16 cellular contexts compared by ENCODE assay signal in genomic region chr11:121841487-121842167, GRCh38.
A peak's percentile ranks its signal among the peaks of the same experiment; 100 is the strongest.
DNase-seq lines count a peak whose midpoint lies in the region; ATAC-seq, FAIRE-seq and TF ChIP-seq lines count a peak whose summit lies in the region.
"Had no signal": no experiment of that assay in that cellular context is flagged by ENCODE, and none has a peak within 500 bp of the region (broad histone marks: within the 10 kb centered on the region; RNA-seq: fewer than 3 reads in every experiment).

No MANE protein-coding gene starts in this region.

- H3K4me3 ChIP-seq in fibroblast of the aortic adventitia (ENCODE audit: low read depth, low read length) (no peak overlapping the region), small intestine (ENCODE audit: low read depth in 1 of 2, low read length in 2 of 2) (no peak overlapping the region)
- H3K4me3 ChIP-seq: GM12878, pancreas, testis had no signal

- H3K36me3 ChIP-seq in small intestine (ENCODE audit: control insufficient read depth in 2 of 2, insufficient read depth in 2 of 2, low read length in 2 of 2) = no peaks in the 10 kb centered on the region
- H3K36me3 ChIP-seq: pancreas had no signal

- peaks cover 4 to 5% of the 10 kb centered on the region in 2 donors for H3K9me3 Mint-ChIP-seq in activated naive CD4-positive, alpha-beta T cell treated with anti-CD3 and anti-CD28 coated beads, Interleukin-2, amount 50 U/mL, for 72 hours

- no peaks in the 10 kb centered on the region for H3K36me3 Mint-ChIP-seq in activated naive CD4-positive, alpha-beta T cell treated with anti-CD3 and anti-CD28 coated beads, Interleukin-2, amount 50 U/mL, for 72 hours

- TF ChIP-seq CTCF in fibroblast of the aortic adventitia (IDR thresholded peaks at IDR 0.05; ENCODE audit: insufficient read depth, low read length) = no peak

- H3K9me3 ChIP-seq in small intestine (ENCODE audit: control insufficient read depth, low read depth) = no peaks in the 10 kb centered on the region
- H3K9me3 ChIP-seq: testis had no signal

- no peaks in the 10 kb centered on the region for H3K4me1 ChIP-seq in small intestine (ENCODE audit: control insufficient read depth in 2 of 2, insufficient read depth in 1 of 2, low read depth in 1 of 2, low read length in 1 of 2)
- H3K4me1 ChIP-seq: pancreas, testis had no signal

- H3K27me3 ChIP-seq in small intestine (ENCODE audit: control insufficient read depth in 2 of 2, insufficient read depth in 2 of 2, low read length in 2 of 2) = no peaks in the 10 kb centered on the region
- H3K27me3 ChIP-seq: pancreas, testis had no signal

- H3K27ac ChIP-seq in small intestine (ENCODE audit: low read depth in 1 of 2, low read length in 1 of 2) = no peak overlapping the region
- H3K27ac ChIP-seq: pancreas, testis had no signal

- ATAC-seq in HG03097 (IDR thresholded peaks at IDR 0.05; ENCODE audit: low FRiP score, unreplicated experiment) = no peak
- ATAC-seq in GM21576 (IDR thresholded peaks at IDR 0.05; ENCODE audit: unreplicated experiment) = no peak
- no peak for ATAC-seq in activated naive CD4-positive, alpha-beta T cell treated with anti-CD3 and anti-CD28 coated beads, Interleukin-2, amount 50 U/mL, for 72 hours
- ATAC-seq: GM12878, pancreas had no signal

- no peak for FAIRE-seq in small intestine (lab: Jason Lieb, UNC)
- FAIRE-seq: GM12878, kidney, pancreas had no signal

- WGBS in small intestine, 3 donors = 53 to 56% (median 56%) methylated on average over 5 of the region's 5 CpGs

- peak; percentile 9 for DNase-seq in ELF-1 (ENCODE audit: low read depth, low spot score)
- peak; percentile 83 for DNase-seq in RPMI7951 (ENCODE audit: low read depth)
- DNase-seq in fibroblast of the aortic adventitia (ENCODE audit: low read depth) = peak; percentile 94
- DNase-seq in renal cortical epithelial cell (ENCODE audit: low read depth) = peak; percentile 7
- no peak for DNase-seq in activated naive CD4-positive, alpha-beta T cell treated with anti-CD3 and anti-CD28 coated beads, Interleukin-2, amount 50 U/mL, for 72 hours (ENCODE audit: low spot score in 2 of 2)
- no peak for DNase-seq in small intestine
- DNase-seq: activated naive CD4-positive, alpha-beta T cell treated with anti-CD3 and anti-CD28 coated beads, Interleukin-2, amount 50 U/mL, for 16 hours; CD8-positive, alpha-beta memory T cell; effector CD4-positive, alpha-beta T cell; kidney; NCI-H82; testis had no signal

- H3K27ac Mint-ChIP-seq in activated naive CD4-positive, alpha-beta T cell treated with anti-CD3 and anti-CD28 coated beads, Interleukin-2, amount 50 U/mL, for 72 hours = no peak overlapping the region
- H3K27ac Mint-ChIP-seq: CD8-positive, alpha-beta memory T cell had no signal

Comparison
In these comparisons a context has a peak if more than half of its experiments do, and no peak if none do; other contexts are left out.
1. DNase-seq: peak in ELF-1 (single experiment), RPMI7951 (single experiment), fibroblast of the aortic adventitia (single experiment) and renal cortical epithelial cell (single experiment); none in activated naive CD4-positive, alpha-beta T cell treated with anti-CD3 and anti-CD28 coated beads, Interleukin-2, amount 50 U/mL, for 72 hours (0 of 2) and small intestine (single experiment).